8 cellular contexts compared by ENCODE assay signal in the genomic region with DNA sequence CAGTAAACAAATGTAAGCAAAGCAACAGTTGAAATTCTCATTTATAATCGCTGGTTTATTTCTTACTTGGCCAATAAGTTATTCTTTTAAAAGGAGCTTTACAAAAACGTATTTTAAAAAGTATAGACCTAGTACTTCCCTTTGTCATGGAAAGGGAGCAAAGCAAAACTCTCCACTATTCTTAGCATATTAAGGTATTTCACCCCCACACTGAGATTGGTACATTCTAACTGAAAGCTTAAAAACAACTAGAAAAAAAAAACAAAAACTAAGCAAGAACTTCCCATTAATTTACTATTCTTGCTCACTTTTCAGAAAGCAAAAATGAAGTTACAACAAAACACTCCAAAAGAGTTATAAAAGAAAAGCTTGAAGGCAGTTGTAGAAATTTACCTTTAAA. TPM values are rescaled to one million over a fixed set of nuclear protein-coding genes. Genes with fewer than 3 reads are reported as not detected.
DNase-seq lines count a peak whose midpoint lies in the region; ATAC-seq, FAIRE-seq and TF ChIP-seq lines count a peak whose summit lies in the region.

No MANE protein-coding gene starts in this region.

- ATAC-seq in pancreas (no peak), HG02571 (IDR thresholded peaks at IDR 0.05; ENCODE audit: unreplicated experiment) (no peak), GM18517 (IDR thresholded peaks at IDR 0.05; ENCODE audit: unreplicated experiment) (no peak)

- peaks cover 78% of the 10 kb centered on the region for H3K79me2 ChIP-seq in DOHH2 (ENCODE audit: control insufficient read depth, low read length)
- peaks cover 63% of the 10 kb centered on the region for H3K79me2 ChIP-seq in PC-9 (ENCODE audit: low read depth)

- WGBS in pancreas, 2 donors: 7 to 9% methylated on average over 2 of the region's 2 CpGs

- H3K4me1 ChIP-seq in DOHH2 (ENCODE audit: control insufficient read depth, low read length) (peaks cover 42% of the 10 kb centered on the region), PC-9 (replicated peaks; ENCODE audit: insufficient read depth) (peaks cover 25% of the 10 kb centered on the region), pancreas (peaks cover 17 to 35% (median 31%) of the 10 kb centered on the region in 3 donors)

- DNase-seq in PC-9: no peak
- no peak for DNase-seq in epithelial cell of prostate (ENCODE audit: low read depth, low spot score)
- DNase-seq in pancreas: no peak
- no peak for DNase-seq in NCI-H2227 (lab: John Stamatoyannopoulos, UW; ENCODE audit: unreplicated experiment)
- no peak for DNase-seq in inferior parietal cortex (ENCODE audit: extremely low spot score)

- H3K9me3 ChIP-seq in DOHH2 (ENCODE audit: control insufficient read depth, insufficient read depth, low read length) (no peaks in the 10 kb centered on the region), PC-9 (ENCODE audit: insufficient read depth, low read depth) (no peaks in the 10 kb centered on the region), pancreas (no peaks in the 10 kb centered on the region)

- peaks cover 59% of the 10 kb centered on the region for H3K36me3 ChIP-seq in DOHH2 (ENCODE audit: control insufficient read depth, low read length)
- no peaks in the 10 kb centered on the region for H3K36me3 ChIP-seq in PC-9 (ENCODE audit: low read depth)
- H3K36me3 ChIP-seq in pancreas: no peaks in the 10 kb centered on the region

- CTCF ChIA-PET in PC-9 (lab: Charles Lee): interaction anchor here (0.5 kb wide), 1 partner anchor 164 kb away, joined by 12 read pairs; no protein-coding TSS in a partner anchor

- POLR2A ChIA-PET in PC-9 (lab: Charles Lee; ENCODE audit: unreplicated experiment): no interaction called here

- H4K20me1 ChIP-seq in DOHH2 (ENCODE audit: control insufficient read depth, insufficient read depth, low read depth, low read length) (no peaks in the 10 kb centered on the region), PC-9 (ENCODE audit: insufficient read depth) (peaks cover 14% of the 10 kb centered on the region; the same call in 1 of the 2 replicates)

- TF ChIP-seq CTCF in DOHH2 (IDR thresholded peaks at IDR 0.05; ENCODE audit: low read depth, low read length, poor library complexity, severe bottlenecking) (no peak), PC-9 (conservative IDR thresholded peaks at IDR 0.05) (no peak), pancreas (IDR thresholded peaks at IDR 0.05) (no peak)

- H2AFZ ChIP-seq in PC-9: peak overlapping the region; percentile 93; the same call in 1 of the 2 replicates

- peak overlapping the region; percentile 97 for H3K4me3 ChIP-seq in DOHH2 (ENCODE audit: low read length)
- H3K4me3 ChIP-seq in PC-9: peak overlapping the region; percentile 93
- peak overlapping the region in 3 of 4 donors; percentile 69 to 82 (median 74) for H3K4me3 ChIP-seq in pancreas

- H3K4me2 ChIP-seq in DOHH2 (ENCODE audit: low read length): peak overlapping the region; percentile 70
- H3K4me2 ChIP-seq in PC-9: peak overlapping the region; percentile 80

- H3K27me3 ChIP-seq in DOHH2 (ENCODE audit: control insufficient read depth, low read length) (no peaks in the 10 kb centered on the region), PC-9 (ENCODE audit: insufficient read depth, low read depth) (no peaks in the 10 kb centered on the region), pancreas (no peaks in the 10 kb centered on the region)

- intact Hi-C loops in PC-9 (cut with micrococcal nuclease; ENCODE audit: unreplicated experiment): loop anchor here (5.0 to 10.0 kb wide), 2 partner anchors 432 to 1134 kb away; a partner anchor contains a TSS
- intact Hi-C loops in pancreas (cut with DNase I): no loop called here

- H3K27ac ChIP-seq in DOHH2 (ENCODE audit: low read depth, low read length): peak overlapping the region; percentile 85
- peak overlapping the region; percentile 88 for H3K27ac ChIP-seq in PC-9
- H3K27ac ChIP-seq in epithelial cell of prostate: peak overlapping the region; percentile 91
- peak overlapping the region in 3 of 4 donors; percentile 80 to 96 (median 95) for H3K27ac ChIP-seq in pancreas

- no peaks in the 10 kb centered on the region for H3K9me2 ChIP-seq in DOHH2 (replicated peaks; ENCODE audit: control insufficient read depth, low read length)
- no peaks in the 10 kb centered on the region for H3K9me2 ChIP-seq in PC-9 (ENCODE audit: insufficient read depth)

- H3F3A ChIP-seq in DOHH2 (ENCODE audit: control insufficient read depth, insufficient read depth): no peaks in the 10 kb centered on the region
- H3F3A ChIP-seq in PC-9 (ENCODE audit: insufficient read depth, low read depth): peaks cover 20% of the 10 kb centered on the region

- no TSS peak for BruUV-seq in PC-9 (replicated peaks; lab: Mats Ljungman, UMichigan)

- peak; percentile 43 for FAIRE-seq in pancreas (lab: Jason Lieb, UNC)

RNA-seq across cellular contexts. Expression of a gene that starts 1.4 kb away (rescaled TPM):
- total RNA-seq in PC-9 (2021) (66.8 and 68.9 TPM in 2 replicates), pancreas (10 to 100 TPM; 24.9 to 34.2 (median 25.5) TPM)
- polyA plus RNA-seq in pancreas: 10 to 100 TPM; 10.9 to 23.3 TPM

RNA-seq across cellular contexts. Expression of a gene that starts 1.5 kb away (rescaled TPM):
- total RNA-seq in PC-9 (2021) (24.2 and 35.7 TPM in 2 replicates), pancreas (10 to 100 TPM in 4 of 6 donors, 1 to 10 TPM in 2; 8.9 to 16.9 (median 12.4) TPM)
- 10 to 100 TPM in 1 of 2 donors, 1 to 10 TPM in 1; 3.0 to 13.0 TPM for polyA plus RNA-seq in pancreas
